24 cellular contexts compared by ENCODE assay signal in genomic region chrX:130124577-130124976, GRCh38. TPM values are rescaled to one million over a fixed set of nuclear protein-coding genes. Genes with fewer than 3 reads are reported as not detected.
DNase-seq lines count a peak whose midpoint lies in the region; ATAC-seq and TF ChIP-seq lines count a peak whose summit lies in the region.
"Had no signal": no experiment of that assay in that cellular context is flagged by ENCODE, and none has a peak within 500 bp of the region (broad histone marks: within the 10 kb centered on the region; RNA-seq: fewer than 3 reads in every experiment).

No MANE protein-coding gene starts in this region.

- peaks cover 14% of the 10 kb centered on the region for H3K36me3 Mint-ChIP-seq in GM23338 (ENCODE audit: low read depth)
- H3K36me3 Mint-ChIP-seq: activated naive CD4-positive, alpha-beta T cell treated with anti-CD3 and anti-CD28 coated beads, Interleukin-2, amount 50 U/mL, for 72 hours; natural killer cell treated with Interleukin-12 subunit alpha and Interleukin-12 subunit beta and Interleukin-15 and Interleukin-18, amount 100 ng/mL, for 72 hours had no signal

- H3K36me3 ChIP-seq in GM23338 (ENCODE audit: insufficient read depth), result no peaks in the 10 kb centered on the region
- H3K36me3 ChIP-seq in ascending aorta, result no peaks in the 10 kb centered on the region
- H3K36me3 ChIP-seq in smooth muscle cell (ENCODE audit: low read depth), result no peaks in the 10 kb centered on the region

- no peak overlapping the region for H3K4me3 Mint-ChIP-seq in GM23338
- H3K4me3 Mint-ChIP-seq: activated CD8-positive, alpha-beta T cell treated with anti-CD3 and anti-CD28 coated beads for 36 hours; activated T-cell treated with anti-CD3 and anti-CD28 coated beads, Interleukin-2, amount 50 U/mL, for 4 hours; CD8-positive, alpha-beta T cell; immature natural killer cell; natural killer cell treated with Interleukin-12 subunit alpha and Interleukin-12 subunit beta and Interleukin-15 and Interleukin-18, amount 100 ng/mL, for 72 hours; stimulated activated memory B cell treated with anti-CD40 and anti-IgM and Interleukin-4, amounts not matched to agents 10 μg/mL and 1 μg/mL and 100 μg/mL, for 72 hours had no signal

- TF ChIP-seq POLR2A in GM18505 (IDR thresholded peaks at IDR 0.05; ENCODE audit: borderline replicate concordance, extremely low read depth, insufficient read depth, insufficient read length), result no peak

- H3K9me3 Mint-ChIP-seq in GM23338, result no peaks in the 10 kb centered on the region
- H3K9me3 Mint-ChIP-seq: activated CD8-positive, alpha-beta T cell treated with anti-CD3 and anti-CD28 coated beads for 36 hours; activated naive CD4-positive, alpha-beta T cell treated with anti-CD3 and anti-CD28 coated beads, Interleukin-2, amount 50 U/mL, for 72 hours; activated T-cell treated with anti-CD3 and anti-CD28 coated beads, Interleukin-2, amount 50 U/mL, for 4 hours; CD8-positive, alpha-beta T cell; immature natural killer cell; natural killer cell treated with Interleukin-12 subunit alpha and Interleukin-12 subunit beta and Interleukin-15 and Interleukin-18, amount 100 ng/mL, for 72 hours; stimulated activated memory B cell treated with anti-CD40 and anti-IgM and Interleukin-4, amounts not matched to agents 10 μg/mL and 1 μg/mL and 100 μg/mL, for 72 hours had no signal

- H3K4me3 ChIP-seq in GM23338 (no peak overlapping the region), ascending aorta (no peak overlapping the region), smooth muscle cell (no peak overlapping the region)

- H3K27ac Mint-ChIP-seq in GM23338, result no peak overlapping the region
- H3K27ac Mint-ChIP-seq: activated CD8-positive, alpha-beta T cell treated with anti-CD3 and anti-CD28 coated beads for 36 hours; activated naive CD4-positive, alpha-beta T cell treated with anti-CD3 and anti-CD28 coated beads, Interleukin-2, amount 50 U/mL, for 72 hours; CD8-positive, alpha-beta T cell; immature natural killer cell; stimulated activated memory B cell treated with anti-CD40 and anti-IgM and Interleukin-4, amounts not matched to agents 10 μg/mL and 1 μg/mL and 100 μg/mL, for 72 hours had no signal

- H2AFZ ChIP-seq in GM23338, result no peak overlapping the region
- H2AFZ ChIP-seq in smooth muscle cell (ENCODE audit: low read depth), result no peak overlapping the region

- no peak overlapping the region for H3K4me2 ChIP-seq in GM23338
- H3K4me2 ChIP-seq in smooth muscle cell, result no peak overlapping the region
- H3K4me2 ChIP-seq: KMS-11 had no signal

- no peak overlapping the region for H3K9ac ChIP-seq in smooth muscle cell (ENCODE audit: low read depth)
- H3K9ac ChIP-seq: KMS-11 had no signal

- H3K4me1 ChIP-seq in GM23338 (ENCODE audit: insufficient read depth) (no peaks in the 10 kb centered on the region), ascending aorta (peaks cover 0 to 3% of the 10 kb centered on the region in 2 donors), foreskin keratinocyte (peaks cover 10% of the 10 kb centered on the region), smooth muscle cell (ENCODE audit: low read depth) (no peaks in the 10 kb centered on the region)

- peaks cover 5% of the 10 kb centered on the region; the same call in 2 of the 3 replicates for H3K4me1 Mint-ChIP-seq in GM23338

- no peaks in the 10 kb centered on the region for H3F3A ChIP-seq in GM23338 (replicated peaks; ENCODE audit: low read depth)
- no peaks in the 10 kb centered on the region for H3F3A ChIP-seq in smooth muscle cell (ENCODE audit: low read depth)

- peak; percentile 41 for DNase-seq in GM23338 (ENCODE audit: low spot score)
- DNase-seq in ascending aorta (ENCODE audit: low spot score in 2 of 2), result no peak
- DNase-seq in foreskin keratinocyte, result no peak
- no peak for DNase-seq in smooth muscle cell (lab: John Stamatoyannopoulos, UW; ENCODE audit: unreplicated experiment)
- DNase-seq in hippocampal formation (lab: John Stamatoyannopoulos, UW), result no peak
- DNase-seq in OCI-M2 (lab: John Stamatoyannopoulos, UW; ENCODE audit: unreplicated experiment), result no peak
- DNase-seq: activated CD4-positive, CD25-positive, alpha-beta regulatory T cell; activated CD8-positive, alpha-beta T cell treated with anti-CD3 and anti-CD28 coated beads for 36 hours; activated T-cell treated with anti-CD3 and anti-CD28 coated beads, Interleukin-2, amount 50 U/mL, for 4 hours; CD8-positive, alpha-beta T cell; dermis blood vessel endothelial cell; DMS79; immature natural killer cell; NCI-H1092 treated with DMSO at 0.1 percent for 48 hours; NCI-H524 treated with DMSO at 0.1 percent for 48 hours; SIG-M5; stimulated activated CD4-positive, alpha-beta T cell treated with anti-CD3 and anti-CD28 coated beads, Interleukin-15, amount 100 ng/mL, for 24 hours had no signal

- WGBS in smooth muscle cell (ENCODE audit: low lambda C conversion rate), result 56% methylated on average over 4 of the region's 4 CpGs

- H3K9me2 ChIP-seq in GM23338 (ENCODE audit: insufficient read depth), result no peaks in the 10 kb centered on the region

- H3K27me3 ChIP-seq in GM23338 (ENCODE audit: insufficient read depth), result peaks cover 14% of the 10 kb centered on the region
- H3K27me3 ChIP-seq in ascending aorta, result no peaks in the 10 kb centered on the region
- H3K27me3 ChIP-seq in foreskin keratinocyte, result no peaks in the 10 kb centered on the region
- no peaks in the 10 kb centered on the region for H3K27me3 ChIP-seq in smooth muscle cell (ENCODE audit: low read depth)

- no peak overlapping the region for H3K27ac ChIP-seq in GM23338 (ENCODE audit: low read depth)
- H3K27ac ChIP-seq in ascending aorta, result peak overlapping the region; percentile 67 to 72
- H3K27ac ChIP-seq in foreskin keratinocyte, result peak overlapping the region; percentile 95
- peak overlapping the region; percentile 49 for H3K27ac ChIP-seq in smooth muscle cell (ENCODE audit: low read depth)
- H3K27ac ChIP-seq: KMS-11 had no signal

- no peak for ATAC-seq in GM23338
- ATAC-seq in foreskin keratinocyte, result no peak
- no peak for ATAC-seq in GM18505 (IDR thresholded peaks at IDR 0.05; ENCODE audit: unreplicated experiment)
- no peak for ATAC-seq in HG03442 (IDR thresholded peaks at IDR 0.05; ENCODE audit: unreplicated experiment)
- ATAC-seq: activated CD8-positive, alpha-beta T cell treated with anti-CD3 and anti-CD28 coated beads for 36 hours; activated naive CD4-positive, alpha-beta T cell treated with anti-CD3 and anti-CD28 coated beads, Interleukin-2, amount 50 U/mL, for 72 hours; activated T-cell treated with anti-CD3 and anti-CD28 coated beads, Interleukin-2, amount 50 U/mL, for 4 hours; CD8-positive, alpha-beta T cell; HCT116; natural killer cell treated with Interleukin-12 subunit alpha and Interleukin-12 subunit beta and Interleukin-15 and Interleukin-18, amount 100 ng/mL, for 72 hours; stimulated activated memory B cell treated with anti-CD40 and anti-IgM and Interleukin-4, amounts not matched to agents 10 μg/mL and 1 μg/mL and 100 μg/mL, for 72 hours had no signal

- TF ChIP-seq CTCF in GM23338 (conservative IDR thresholded peaks at IDR 0.05; ENCODE audit: low read depth in 2 of 2) (peak; percentile 37 to 44), ascending aorta (IDR thresholded peaks at IDR 0.05) (no peak), foreskin keratinocyte (conservative IDR thresholded peaks at IDR 0.05) (peak; percentile 13), smooth muscle cell (IDR thresholded peaks at IDR 0.05; ENCODE audit: borderline replicate concordance, insufficient read depth, poor library complexity, severe bottlenecking) (no peak)

- no peaks in the 10 kb centered on the region for H3K79me2 ChIP-seq in GM23338 (replicated peaks; ENCODE audit: insufficient read depth)
- no peaks in the 10 kb centered on the region for H3K79me2 ChIP-seq in smooth muscle cell (ENCODE audit: low read depth)

- H3K27me3 Mint-ChIP-seq in GM23338 (ENCODE audit: insufficient read depth, low read depth, poor library complexity), result peaks cover 9% of the 10 kb centered on the region
- H3K27me3 Mint-ChIP-seq: activated CD8-positive, alpha-beta T cell treated with anti-CD3 and anti-CD28 coated beads for 36 hours; stimulated activated memory B cell treated with anti-CD40 and anti-IgM and Interleukin-4, amounts not matched to agents 10 μg/mL and 1 μg/mL and 100 μg/mL, for 72 hours had no signal

- H3K9me3 ChIP-seq in ascending aorta, result no peaks in the 10 kb centered on the region
- H3K9me3 ChIP-seq in smooth muscle cell (replicated peaks; ENCODE audit: low read depth), result no peaks in the 10 kb centered on the region

- intact Hi-C loops in ascending aorta (cut with DNase I), result loop anchor here (2.0 to 5.0 kb wide), 2 partner anchors 16 to 197 kb away; no protein-coding TSS in a partner anchor

- no peaks in the 10 kb centered on the region for H4K20me1 ChIP-seq in GM23338 (replicated peaks; ENCODE audit: insufficient read depth)
- no peaks in the 10 kb centered on the region for H4K20me1 ChIP-seq in smooth muscle cell (ENCODE audit: low read depth)

TF ChIP-seq in GM23338, 12 proteins besides CTCF, POLR2A, EP300 and RAD21:
- TF ChIP-seq ZNF331 (CRISPR knock-in tag; IDR thresholded peaks at IDR 0.05; ENCODE audit: low read depth) (no peak), POLR2AphosphoS5 (IDR thresholded peaks at IDR 0.05; ENCODE audit: low read depth) (no peak)

RNA-seq across cellular contexts. Expression of gene ELF4, which starts 14.3 kb away (rescaled TPM):
- total RNA-seq in GM23338 (2014; rRNA removed; shearing (Covaris generic)), result 1.6 and 1.8 TPM in 2 replicates
- 0.42 and 0.50 TPM in 2 replicates for polyA plus RNA-seq in GM23338 (2016; fragmentation: Nextera tagmentation; extraction: Ambion mirVana)
- 25.7 TPM for total RNA-seq in ascending aorta
- 26.5 and 27.8 TPM in 2 replicates for total RNA-seq in foreskin keratinocyte
- polyA plus RNA-seq in foreskin keratinocyte, result 13.9 and 15.9 TPM in 2 replicates
- 12.0 and 12.1 TPM in 2 replicates for total RNA-seq in smooth muscle cell
- 12.6 and 16.3 TPM in 2 replicates for polyA plus RNA-seq in smooth muscle cell

RNA-seq across cellular contexts. Expression of gene AIFM1, which starts 41.1 kb away (rescaled TPM):
- 29.6 and 42.2 TPM in 2 replicates for total RNA-seq in GM23338 (2014; rRNA removed; shearing (Covaris generic))
- 47.3 and 49.3 TPM in 2 replicates for polyA plus RNA-seq in GM23338 (2016; fragmentation: Nextera tagmentation; extraction: Ambion mirVana)
- total RNA-seq in ascending aorta, result 0.75 TPM
- 35.7 and 37.9 TPM in 2 replicates for total RNA-seq in foreskin keratinocyte
- polyA plus RNA-seq in foreskin keratinocyte, result 37.7 and 38.0 TPM in 2 replicates
- 26.0 and 39.0 TPM in 2 replicates for total RNA-seq in smooth muscle cell
- polyA plus RNA-seq in smooth muscle cell, result 32.5 and 35.8 TPM in 2 replicates

RNA-seq across cellular contexts. Expression of gene RAB33A, which starts 47.2 kb away (rescaled TPM):
- total RNA-seq in GM23338 (2014; rRNA removed; shearing (Covaris generic)), result 4.9 and 6.5 TPM in 2 replicates
- 4.7 and 5.5 TPM in 2 replicates for polyA plus RNA-seq in GM23338 (2016; fragmentation: Nextera tagmentation; extraction: Ambion mirVana)
- 0.32 TPM for total RNA-seq in ascending aorta
- 0.10 TPM in 1 of 2 replicates, not detected in the other for total RNA-seq in foreskin keratinocyte
- 0.10 and 0.16 TPM in 2 replicates for polyA plus RNA-seq in foreskin keratinocyte
- total RNA-seq in smooth muscle cell, result 0.58 and 1.4 TPM in 2 replicates
- polyA plus RNA-seq in smooth muscle cell, result 2.2 and 2.6 TPM in 2 replicates

Comparison
In these comparisons a context has a peak if more than half of its experiments do, and no peak if none do; other contexts are left out.
1. CTCF ChIP-seq: peak in GM23338 (2 of 2) and foreskin keratinocyte (single experiment); none in ascending aorta (0 of 3) and smooth muscle cell (single experiment).
2. RNA of gene AIFM1, which starts 41.1 kb away (total RNA-seq): 26.0 to 39.0 TPM in smooth muscle cell, 35.7 to 37.9 TPM in foreskin keratinocyte and 29.6 to 42.2 TPM in GM23338; 0.75 TPM in ascending aorta (single experiment); every median in the first group is over 10 times any median in the second.